ENCODE assay signal across 9 cellular contexts in genomic region chr16:9297437-9298113, GRCh38.
A peak's percentile ranks its signal among the peaks of the same experiment; 100 is the strongest.
DNase-seq lines count a peak whose midpoint lies in the region; FAIRE-seq and TF ChIP-seq lines count a peak whose summit lies in the region.
"Had no signal": no experiment of that assay in that cellular context is flagged by ENCODE, and none has a peak within 500 bp of the region (broad histone marks: within the 10 kb centered on the region; RNA-seq: fewer than 3 reads in every experiment).

No MANE protein-coding gene starts in this region.

- intact Hi-C loops in colonic mucosa (cut with DNase I) (no loop called here), spleen (cut with DNase I; ENCODE audit: low total_unique reads) (no loop called here)

- no peak overlapping the region for H3K27ac ChIP-seq in colonic mucosa
- H3K27ac ChIP-seq in spleen, result no peak overlapping the region

- peak; percentile 45 for TF ChIP-seq CTCF in D721Med (IDR thresholded peaks at IDR 0.05; ENCODE audit: insufficient read depth, missing control alignments)
- TF ChIP-seq CTCF in colonic mucosa (IDR thresholded peaks at IDR 0.05), result peak; percentile 39
- peak; percentile 57 to 68 (median 61) for TF ChIP-seq CTCF in nephron (IDR thresholded peaks at IDR 0.05; ENCODE audit: unreplicated experiment in 3 of 3)
- TF ChIP-seq CTCF in spleen (IDR thresholded peaks at IDR 0.05 in 8 of 11, conservative IDR thresholded peaks at IDR 0.05 in 3 of 11), result peak in 1 of 11 experiments; percentile 23

- WGBS in spleen, 5 donors, result 52 to 65% (median 59%) methylated on average over 12 of the region's 12 CpGs

- peak; percentile 60 for TF ChIP-seq RAD21 in Ishikawa (IDR thresholded peaks at IDR 0.05; ENCODE audit: low read depth)

- H3K4me1 ChIP-seq in colonic mucosa (no peaks in the 10 kb centered on the region), spleen (no peaks in the 10 kb centered on the region)

- no peak overlapping the region for H3K9ac ChIP-seq in colonic mucosa (ENCODE audit: low read depth in 2 of 2, low read length in 2 of 2)

- no peaks in the 10 kb centered on the region for H3K27me3 ChIP-seq in colonic mucosa
- peaks cover 0 to 10% (median 0%) of the 10 kb centered on the region in 7 donors for H3K27me3 ChIP-seq in spleen (replicated peaks in 1 of 7)

- H3K27ac Mint-ChIP-seq in nephron, result peak overlapping the region in 2 of 3 experiments; percentile 41 to 42
- H3K27ac Mint-ChIP-seq: dendritic cell treated with granulocyte-macrophage colony-stimulating factor and Interleukin-4, amounts not matched to agents 40 ng/mL and 50 ng/mL, for 4 days had no signal

- FAIRE-seq in D721Med (lab: Jason Lieb, UNC), result no peak

- no peaks in the 10 kb centered on the region for H3K9me3 Mint-ChIP-seq in nephron

- no peak for TF ChIP-seq POLR2A in spleen (IDR thresholded peaks at IDR 0.05)

- H3K36me3 ChIP-seq in colonic mucosa (no peaks in the 10 kb centered on the region), spleen (no peaks in the 10 kb centered on the region)

- H3K9me3 ChIP-seq in colonic mucosa (no peaks in the 10 kb centered on the region), spleen (peaks cover 0 to 5% (median 0%) of the 10 kb centered on the region in 8 donors)

- DNase-seq in D721Med (ENCODE audit: insufficient read length, low spot score), result no peak
- no peak for DNase-seq in colonic mucosa
- DNase-seq in GDM1 (lab: John Stamatoyannopoulos, UW), result no peak
- DNase-seq in spleen, result no peak
- DNase-seq in NCI-H2029 (lab: John Stamatoyannopoulos, UW), result no peak
- no peak for DNase-seq in KG1 (lab: John Stamatoyannopoulos, UW)

- H3K4me1 Mint-ChIP-seq in nephron, result peaks cover 7% of the 10 kb centered on the region

- H3K4me3 ChIP-seq in colonic mucosa, result no peak overlapping the region
- H3K4me3 ChIP-seq in spleen, result no peak overlapping the region

- no peak for TF ChIP-seq EP300 in Ishikawa (IDR thresholded peaks at IDR 0.05; ENCODE audit: borderline replicate concordance)

- peaks cover 5% of the 10 kb centered on the region for H3K27me3 Mint-ChIP-seq in nephron (ENCODE audit: low read depth)
- H3K27me3 Mint-ChIP-seq: dendritic cell treated with granulocyte-macrophage colony-stimulating factor and Interleukin-4, amounts not matched to agents 40 ng/mL and 50 ng/mL, for 4 days had no signal

- no peak overlapping the region for H3K4me3 Mint-ChIP-seq in nephron
- H3K4me3 Mint-ChIP-seq: dendritic cell treated with granulocyte-macrophage colony-stimulating factor and Interleukin-4, amounts not matched to agents 40 ng/mL and 50 ng/mL, for 4 days had no signal

- no peaks in the 10 kb centered on the region for H3K36me3 Mint-ChIP-seq in nephron (ENCODE audit: low read depth)

TF ChIP-seq in Ishikawa, 13 proteins besides CTCF, POLR2A, EP300 and RAD21:
- TF ChIP-seq ZBTB7A (IDR thresholded peaks at IDR 0.05; ENCODE audit: low read depth) (no peak), USF1 (IDR thresholded peaks at IDR 0.05) (peak; percentile 83)
TF ChIP-seq in Ishikawa: peak in this region for 1.
